ENCODE assay signal across 14 cellular contexts in the genomic region with DNA sequence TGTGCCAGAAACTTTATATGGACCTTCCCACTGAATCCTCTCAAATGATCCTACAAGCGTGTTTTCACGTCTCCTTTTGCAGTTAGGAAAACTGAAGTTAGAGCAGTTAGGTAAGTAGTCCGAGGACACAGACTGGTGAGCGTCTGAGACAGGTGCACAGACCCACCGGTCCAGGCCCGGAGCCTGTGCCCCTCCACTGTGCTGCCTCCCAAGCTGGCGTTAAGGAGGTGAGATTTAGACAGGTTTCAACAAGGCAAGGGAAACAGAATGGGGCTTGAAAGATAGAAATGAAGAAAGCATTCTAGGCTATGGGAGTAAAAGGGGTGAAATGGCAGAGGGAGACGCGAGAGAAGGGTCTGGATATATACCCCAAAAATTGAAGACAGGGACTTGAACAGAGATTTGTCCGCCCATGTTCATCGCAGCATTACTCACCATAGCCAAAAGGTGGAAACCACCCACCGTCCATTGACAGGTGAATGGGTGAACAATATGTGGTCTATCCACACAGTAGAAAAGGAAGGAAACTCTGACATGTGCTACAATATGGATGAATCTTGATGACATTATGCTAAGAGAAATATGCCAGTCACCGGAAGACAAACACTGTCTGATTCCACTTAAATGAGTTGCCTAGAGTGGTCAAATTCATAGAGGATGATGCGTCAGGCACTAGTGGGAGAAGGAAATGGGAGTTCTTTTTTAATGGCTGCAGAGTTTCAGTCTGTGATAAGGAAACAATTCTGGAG. TPM values are rescaled to one million over a fixed set of nuclear protein-coding genes. Genes with fewer than 3 reads are reported as not detected.
DNase-seq lines count a peak whose midpoint lies in the region; ATAC-seq, FAIRE-seq and TF ChIP-seq lines count a peak whose summit lies in the region.
"Had no signal": no experiment of that assay in that cellular context is flagged by ENCODE, and none has a peak within 500 bp of the region (broad histone marks: within the 10 kb centered on the region; RNA-seq: fewer than 3 reads in every experiment).

No MANE protein-coding gene starts in this region.

- intact Hi-C loops in left cardiac atrium (cut with DNase I), result no loop called here

- H3K27ac ChIP-seq in RWPE2 (ENCODE audit: poor library complexity, severe bottlenecking) (peak overlapping the region; percentile 88), epithelial cell of prostate (peak overlapping the region; percentile 99)
- H3K27ac ChIP-seq: adrenal gland, pancreas had no signal

- peaks cover 39% of the 10 kb centered on the region for H3K4me1 ChIP-seq in RWPE2 (ENCODE audit: insufficient read depth, poor library complexity, severe bottlenecking)
- H3K4me1 ChIP-seq: adrenal gland, pancreas had no signal

- no peaks in the 10 kb centered on the region for H3K9me3 ChIP-seq in RWPE2 (ENCODE audit: severe bottlenecking)
- H3K9me3 ChIP-seq: adrenal gland, pancreas had no signal

- no peak for FAIRE-seq in GM19239 (lab: Jason Lieb, UNC)
- FAIRE-seq: pancreas had no signal

- ATAC-seq in RWPE2 (ENCODE audit: low read depth) (peak; percentile 67), left cardiac atrium (no peak)
- ATAC-seq: pancreas had no signal

- peak; percentile 49 for DNase-seq in GM03348 (ENCODE audit: low spot score)
- DNase-seq in RWPE2 (ENCODE audit: low spot score), result no peak
- peak; percentile 91 for DNase-seq in epithelial cell of prostate (ENCODE audit: low read depth, low spot score)
- peak; percentile 41 for DNase-seq in renal cortical epithelial cell (ENCODE audit: low read depth)
- DNase-seq in stimulated activated CD4-positive, alpha-beta T cell treated with anti-CD3 and anti-CD28 coated beads, Interleukin-4, amount 100 ng/mL, for 1 hour, result no peak
- no peak for DNase-seq in GM19239 (ENCODE audit: insufficient read length, low spot score)
- no peak for DNase-seq in activated naive CD4-positive, alpha-beta T cell treated with Interleukin-2 at 50 U/mL for 16 hours
- no peak for DNase-seq in left cardiac atrium
- DNase-seq: activated CD4-positive, alpha-beta T cell treated with anti-CD3 and anti-CD28 coated beads, Interleukin-2, amount 50 U/mL, for 48 hours; DND-41; NCI-H345 had no signal

- peak; percentile 44 for TF ChIP-seq CTCF in RWPE2 (IDR thresholded peaks at IDR 0.05; ENCODE audit: poor library complexity, severe bottlenecking)

- H3K27me3 ChIP-seq in RWPE2 (ENCODE audit: insufficient read depth, poor library complexity, severe bottlenecking), result no peaks in the 10 kb centered on the region
- H3K27me3 ChIP-seq: pancreas had no signal

- H3K36me3 ChIP-seq in RWPE2 (ENCODE audit: low read depth), result no peaks in the 10 kb centered on the region
- H3K36me3 ChIP-seq: adrenal gland, pancreas had no signal

- H3K4me3 ChIP-seq in RWPE2 (ENCODE audit: severe bottlenecking), result no peak overlapping the region
- H3K4me3 ChIP-seq: adrenal gland, pancreas had no signal

RNA-seq across cellular contexts. Expression of a gene that starts 15.7 kb away (rescaled TPM):
- total RNA-seq in renal cortical epithelial cell (0.15 and 3.3 TPM in 2 replicates), left cardiac atrium (1 to 10 TPM in 1 of 2 donors, under 1 TPM in 1; 0.77 to 1.0 TPM)
- total RNA-seq: SK-MEL-5 had no signal

Comparison
In these comparisons a context has a peak if more than half of its experiments do, and no peak if none do; other contexts are left out.
1. DNase-seq: peak in GM03348 (single experiment), epithelial cell of prostate (single experiment) and renal cortical epithelial cell (single experiment); none in RWPE2 (single experiment), stimulated activated CD4-positive, alpha-beta T cell treated with anti-CD3 and anti-CD28 coated beads, Interleukin-4, amount 100 ng/mL, for 1 hour (single experiment), GM19239 (single experiment), activated naive CD4-positive, alpha-beta T cell treated with Interleukin-2 at 50 U/mL for 16 hours (single experiment) and left cardiac atrium (single experiment).